In the genomic region with DNA sequence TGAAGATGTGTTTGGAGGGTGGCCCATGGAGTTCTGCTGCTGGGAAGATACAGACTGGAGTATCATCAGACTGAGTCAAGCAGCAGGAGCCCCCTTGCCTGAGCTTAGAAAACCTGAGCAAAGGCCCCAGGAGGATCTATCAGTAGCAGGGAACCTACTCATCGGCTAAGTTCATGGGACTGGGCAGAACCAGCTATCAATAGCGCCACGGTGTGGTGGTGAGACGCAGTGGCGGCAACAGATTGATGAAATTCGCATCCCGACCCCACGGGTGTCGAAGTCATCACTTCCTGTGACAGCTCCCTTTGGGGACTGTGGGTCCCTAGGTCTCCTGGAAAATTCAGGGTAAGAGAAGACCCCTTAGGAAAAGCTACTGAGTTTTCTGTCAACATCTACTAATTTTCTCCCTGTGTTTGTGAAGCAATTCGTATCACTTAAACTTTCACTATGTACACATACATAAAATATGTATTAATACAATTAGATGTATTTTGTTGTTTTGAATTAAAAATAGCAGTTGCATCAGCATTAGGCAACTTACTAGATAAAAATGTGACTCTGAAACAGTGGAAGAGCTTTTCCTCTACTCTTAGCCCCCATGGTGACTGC, we compare ENCODE assay signal across 8 cellular contexts. TPM values are rescaled to one million over a fixed set of nuclear protein-coding genes. Genes with fewer than 3 reads are reported as not detected.
DNase-seq lines count a peak whose midpoint lies in the region; ATAC-seq, FAIRE-seq and TF ChIP-seq lines count a peak whose summit lies in the region.

No MANE protein-coding gene starts in this region.

- no peak overlapping the region for H3K4me3 Mint-ChIP-seq in activated CD4-positive, alpha-beta T cell treated with anti-CD3 and anti-CD28 coated beads for 36 hours
- no peak overlapping the region for H3K4me3 Mint-ChIP-seq in nephron

- H3K9ac ChIP-seq in endothelial cell of umbilical vein (replicated peaks; ENCODE audit: extremely low read depth, insufficient read depth, low read length): no peak overlapping the region

- no peaks in the 10 kb centered on the region for H3K27me3 Mint-ChIP-seq in activated CD4-positive, alpha-beta T cell treated with anti-CD3 and anti-CD28 coated beads for 36 hours
- H3K27me3 Mint-ChIP-seq in nephron (ENCODE audit: low read depth): peaks cover 64% of the 10 kb centered on the region

- POLR2A ChIA-PET in GM10248 (lab: Yijun Ruan, JAX): interaction anchor here (0.6 kb wide), 1 partner anchor 50 kb away, joined by 3 read pairs; no protein-coding TSS in a partner anchor
- POLR2A ChIA-PET in activated CD4-positive, alpha-beta T cell treated with anti-CD3 and anti-CD28 coated beads for 36 hours (lab: Charles Lee): no interaction called here
- POLR2A ChIA-PET in endothelial cell of umbilical vein (lab: Charles Lee): no interaction called here

- no peaks in the 10 kb centered on the region for H4K20me1 ChIP-seq in endothelial cell of umbilical vein (replicated peaks; ENCODE audit: control insufficient read depth, extremely low read depth, insufficient read depth, low read length)

- H3K27ac ChIP-seq in endothelial cell of umbilical vein (ENCODE audit: insufficient read depth, low read depth, low read length) (no peak overlapping the region), suprapubic skin (no peak overlapping the region)

- TF ChIP-seq POLR2A in endothelial cell of umbilical vein (IDR thresholded peaks at IDR 0.05; ENCODE audit: low read depth, low read length) (no peak), suprapubic skin (IDR thresholded peaks at IDR 0.05) (no peak)

- H3K27me3 ChIP-seq in MG63: no peaks in the 10 kb centered on the region
- H3K27me3 ChIP-seq in endothelial cell of umbilical vein (ENCODE audit: control insufficient read depth in 2 of 2, insufficient read depth in 2 of 2, low read length in 2 of 2): peaks cover 34 to 55% of the 10 kb centered on the region in 2 experiments
- H3K27me3 ChIP-seq in suprapubic skin: peaks cover 17% of the 10 kb centered on the region

- dilution Hi-C loops in endothelial cell of umbilical vein (cut with MboI; ENCODE audit: extremely low pct_ligation_motif_present, low sequenced_read_pairs): no loop called here

- no peaks in the 10 kb centered on the region for H3K79me2 ChIP-seq in endothelial cell of umbilical vein (ENCODE audit: control insufficient read depth, insufficient read depth, low read length)

- H3K9me1 ChIP-seq in endothelial cell of umbilical vein (replicated peaks; ENCODE audit: control insufficient read depth, extremely low read depth, insufficient read depth, low read length): no peaks in the 10 kb centered on the region

- peak; percentile 66 for ATAC-seq in activated CD4-positive, alpha-beta T cell treated with anti-CD3 and anti-CD28 coated beads for 36 hours

- CTCF ChIA-PET in GM10248 (lab: Yijun Ruan, JAX) (interaction anchor here (0.7 to 8.1 kb wide), 40 partner anchors 8 to 879 kb away, joined by 3 to 88 read pairs (median 4); a partner anchor contains a TSS), endothelial cell of umbilical vein (lab: Charles Lee) (interaction anchor here (0.6 to 3.3 kb wide), 45 partner anchors 9 to 563 kb away, joined by 3 to 81 read pairs (median 4); a partner anchor contains a TSS)
- CTCF ChIA-PET in activated CD4-positive, alpha-beta T cell treated with anti-CD3 and anti-CD28 coated beads for 36 hours (lab: Charles Lee): interaction anchor here (0.5 to 4.4 kb wide), 41 partner anchors 10 to 777 kb away, joined by 3 to 43 read pairs (median 4); a partner anchor contains a TSS

- no peaks in the 10 kb centered on the region for H3K9me3 ChIP-seq in MG63
- no peaks in the 10 kb centered on the region for H3K9me3 ChIP-seq in endothelial cell of umbilical vein (replicated peaks; ENCODE audit: control insufficient read depth, insufficient read depth, low read length)
- no peaks in the 10 kb centered on the region for H3K9me3 ChIP-seq in suprapubic skin

- 43% methylated on average over 8 of the region's 10 CpGs for WGBS in suprapubic skin

- TF ChIP-seq CTCF in GM10248 (IDR thresholded peaks at IDR 0.05; ENCODE audit: control extremely low read depth, extremely low read depth, low read depth, missing control alignments) (peak; percentile 53), endothelial cell of umbilical vein (IDR thresholded peaks at IDR 0.05; ENCODE audit: extremely low read depth in 1 of 2, insufficient read depth in 1 of 2, low read depth in 1 of 2, low read length in 2 of 2) (peak; percentile 69 to 79), nephron (IDR thresholded peaks at IDR 0.05; ENCODE audit: unreplicated experiment in 3 of 3) (peak; percentile 48 to 57 (median 49)), suprapubic skin (IDR thresholded peaks at IDR 0.05) (peak in 1 of 2 donors; percentile 46)

- no peak overlapping the region for H2AFZ ChIP-seq in endothelial cell of umbilical vein (ENCODE audit: low read depth, low read length)

- no peaks in the 10 kb centered on the region for H3K36me3 Mint-ChIP-seq in activated CD4-positive, alpha-beta T cell treated with anti-CD3 and anti-CD28 coated beads for 36 hours (ENCODE audit: low read depth)
- no peaks in the 10 kb centered on the region for H3K36me3 Mint-ChIP-seq in nephron (ENCODE audit: low read depth)

- no peak overlapping the region for H3K4me2 ChIP-seq in endothelial cell of umbilical vein (ENCODE audit: insufficient read depth, low read length)

- peak; percentile 67 for FAIRE-seq in endothelial cell of umbilical vein (lab: Jason Lieb, UNC)

- intact Hi-C loops in activated CD4-positive, alpha-beta T cell treated with anti-CD3 and anti-CD28 coated beads for 36 hours (cut with DNase I, micrococcal nuclease): loop anchor here in 1 of 2 experiments (1.0 to 5.0 kb wide), 2 partner anchors 33 to 562 kb away; no protein-coding TSS in a partner anchor
- intact Hi-C loops in endothelial cell of umbilical vein (cut with micrococcal nuclease): loop anchor here (1.0 to 10.0 kb wide), 2 partner anchors 147 to 565 kb away; no protein-coding TSS in a partner anchor

- DNase-seq in GM10248 (ENCODE audit: extremely low spot score) (peak; percentile 53), MG63 (peak; percentile 43), endothelial cell of umbilical vein (ENCODE audit: low read depth, low spot score) (peak; percentile 47), NCI-H446 (lab: John Stamatoyannopoulos, UW) (no peak), DMS79 (lab: John Stamatoyannopoulos, UW) (no peak), suprapubic skin (ENCODE audit: low spot score in 2 of 2) (no peak)
- peak; percentile 82 for DNase-seq in activated CD4-positive, alpha-beta T cell treated with anti-CD3 and anti-CD28 coated beads for 36 hours

- H3K4me3 ChIP-seq in MG63 (no peak overlapping the region), endothelial cell of umbilical vein (replicated peaks in 1 of 3; ENCODE audit: insufficient read depth in 1 of 3, low read depth in 1 of 3, low read length in 3 of 3) (no peak overlapping the region), suprapubic skin (no peak overlapping the region)

- no TSS peak for BruUV-seq in endothelial cell of umbilical vein (replicated peaks; lab: Mats Ljungman, UMichigan)

- TF ChIP-seq EP300 in suprapubic skin (IDR thresholded peaks at IDR 0.05): no peak

- peaks cover 4% of the 10 kb centered on the region for H3K4me1 Mint-ChIP-seq in activated CD4-positive, alpha-beta T cell treated with anti-CD3 and anti-CD28 coated beads for 36 hours
- peaks cover 5% of the 10 kb centered on the region for H3K4me1 Mint-ChIP-seq in nephron

- no peaks in the 10 kb centered on the region for H3K9me3 Mint-ChIP-seq in activated CD4-positive, alpha-beta T cell treated with anti-CD3 and anti-CD28 coated beads for 36 hours (ENCODE audit: low read depth)
- H3K9me3 Mint-ChIP-seq in nephron: no peaks in the 10 kb centered on the region

- H3K36me3 ChIP-seq in MG63: no peaks in the 10 kb centered on the region
- H3K36me3 ChIP-seq in endothelial cell of umbilical vein (ENCODE audit: control insufficient read depth in 2 of 2, extremely low read depth in 1 of 2, insufficient read depth in 2 of 2, low read length in 2 of 2): no peaks in the 10 kb centered on the region
- H3K36me3 ChIP-seq in suprapubic skin: no peaks in the 10 kb centered on the region

- no peak overlapping the region for H3K27ac Mint-ChIP-seq in activated CD4-positive, alpha-beta T cell treated with anti-CD3 and anti-CD28 coated beads for 36 hours
- no peak overlapping the region for H3K27ac Mint-ChIP-seq in nephron

- H3K4me1 ChIP-seq in endothelial cell of umbilical vein (ENCODE audit: control insufficient read depth, extremely low read depth, insufficient read depth, low read length) (no peaks in the 10 kb centered on the region), suprapubic skin (peaks cover 8% of the 10 kb centered on the region)

RNA-seq across cellular contexts. Expression of a gene that starts 7.1 kb away (rescaled TPM):
- total RNA-seq in MG63 (2014; rRNA removed; shearing (Covaris generic); ENCODE audit: low replicate concordance): not detected in 2 replicates
- not detected for total RNA-seq in activated CD4-positive, alpha-beta T cell treated with anti-CD3 and anti-CD28 coated beads for 36 hours
- total RNA-seq in endothelial cell of umbilical vein (not detected in 2 replicates), suprapubic skin (not detected)
- polyA plus RNA-seq in endothelial cell of umbilical vein: not detected in 2 replicates
- polyA plus RNA-seq in endothelial cell of umbilical vein (2011; cell fraction: cytosol; rRNA removed): not detected in 2 replicates
- polyA plus RNA-seq in endothelial cell of umbilical vein (2011; cell fraction: nucleus; rRNA removed): not detected in 2 replicates
- not detected in 2 replicates for polyA plus RNA-seq in endothelial cell of umbilical vein (2012)
- polyA minus RNA-seq in endothelial cell of umbilical vein: not detected in 2 replicates
- polyA minus RNA-seq in endothelial cell of umbilical vein (2011; cell fraction: cytosol; rRNA and poly(A)+ RNA removed): not detected
- not detected in 2 replicates for polyA minus RNA-seq in endothelial cell of umbilical vein (2011; cell fraction: nucleus; rRNA and poly(A)+ RNA removed)

RNA-seq across cellular contexts. Expression of a gene that starts 7.7 kb away (rescaled TPM):
- total RNA-seq in MG63 (2014; rRNA removed; shearing (Covaris generic); ENCODE audit: low replicate concordance): not detected in 2 replicates
- total RNA-seq in activated CD4-positive, alpha-beta T cell treated with anti-CD3 and anti-CD28 coated beads for 36 hours: under 1 TPM in 1 of 2 experiments, not detected in 1; 0.09 TPM
- total RNA-seq in endothelial cell of umbilical vein (not detected in 2 replicates), suprapubic skin (not detected)
- polyA plus RNA-seq in endothelial cell of umbilical vein: not detected in 2 replicates
- not detected in 2 replicates for polyA plus RNA-seq in endothelial cell of umbilical vein (2011; cell fraction: cytosol; rRNA removed)
- polyA plus RNA-seq in endothelial cell of umbilical vein (2011; cell fraction: nucleus; rRNA removed): not detected in 2 replicates
- not detected in 2 replicates for polyA plus RNA-seq in endothelial cell of umbilical vein (2012)
- 0.75 TPM in 1 of 2 replicates, not detected in the other for polyA minus RNA-seq in endothelial cell of umbilical vein
- polyA minus RNA-seq in endothelial cell of umbilical vein (2011; cell fraction: cytosol; rRNA and poly(A)+ RNA removed): not detected
- not detected in 2 replicates for polyA minus RNA-seq in endothelial cell of umbilical vein (2011; cell fraction: nucleus; rRNA and poly(A)+ RNA removed)

RNA-seq across cellular contexts. Expression of a gene that starts 35.0 kb away (rescaled TPM):
- total RNA-seq in MG63 (2014; rRNA removed; shearing (Covaris generic); ENCODE audit: low replicate concordance): 75.3 and 118 TPM in 2 replicates
- total RNA-seq in activated CD4-positive, alpha-beta T cell treated with anti-CD3 and anti-CD28 coated beads for 36 hours: 10 to 100 TPM; 15.7 to 27.2 TPM
- total RNA-seq in endothelial cell of umbilical vein (39.3 and 44.6 TPM in 2 replicates), suprapubic skin (10 to 100 TPM; 38.1 to 50.8 (median 40.7) TPM)
- polyA plus RNA-seq in endothelial cell of umbilical vein: 96.1 and 103 TPM in 2 replicates
- 76.9 and 83.8 TPM in 2 replicates for polyA plus RNA-seq in endothelial cell of umbilical vein (2011; cell fraction: cytosol; rRNA removed)
- polyA plus RNA-seq in endothelial cell of umbilical vein (2011; cell fraction: nucleus; rRNA removed): 54.7 and 61.3 TPM in 2 replicates
- 43.7 and 52.4 TPM in 2 replicates for polyA plus RNA-seq in endothelial cell of umbilical vein (2012)
- 97.0 and 123 TPM in 2 replicates for polyA minus RNA-seq in endothelial cell of umbilical vein
- polyA minus RNA-seq in endothelial cell of umbilical vein (2011; cell fraction: cytosol; rRNA and poly(A)+ RNA removed): 28.2 TPM
- polyA minus RNA-seq in endothelial cell of umbilical vein (2011; cell fraction: nucleus; rRNA and poly(A)+ RNA removed): 11.3 and 16.9 TPM in 2 replicates

Comparison
In these comparisons a context has a peak if more than half of its experiments do, and no peak if none do; other contexts are left out.
1. DNase-seq: peak in GM10248 (single experiment), MG63 (single experiment), activated CD4-positive, alpha-beta T cell treated with anti-CD3 and anti-CD28 coated beads for 36 hours (single experiment) and endothelial cell of umbilical vein (single experiment); none in NCI-H446 (0 of 2), DMS79 (single experiment) and suprapubic skin (0 of 2).